Comparison of ENCODE assay signal across 20 cellular contexts in the genomic region with DNA sequence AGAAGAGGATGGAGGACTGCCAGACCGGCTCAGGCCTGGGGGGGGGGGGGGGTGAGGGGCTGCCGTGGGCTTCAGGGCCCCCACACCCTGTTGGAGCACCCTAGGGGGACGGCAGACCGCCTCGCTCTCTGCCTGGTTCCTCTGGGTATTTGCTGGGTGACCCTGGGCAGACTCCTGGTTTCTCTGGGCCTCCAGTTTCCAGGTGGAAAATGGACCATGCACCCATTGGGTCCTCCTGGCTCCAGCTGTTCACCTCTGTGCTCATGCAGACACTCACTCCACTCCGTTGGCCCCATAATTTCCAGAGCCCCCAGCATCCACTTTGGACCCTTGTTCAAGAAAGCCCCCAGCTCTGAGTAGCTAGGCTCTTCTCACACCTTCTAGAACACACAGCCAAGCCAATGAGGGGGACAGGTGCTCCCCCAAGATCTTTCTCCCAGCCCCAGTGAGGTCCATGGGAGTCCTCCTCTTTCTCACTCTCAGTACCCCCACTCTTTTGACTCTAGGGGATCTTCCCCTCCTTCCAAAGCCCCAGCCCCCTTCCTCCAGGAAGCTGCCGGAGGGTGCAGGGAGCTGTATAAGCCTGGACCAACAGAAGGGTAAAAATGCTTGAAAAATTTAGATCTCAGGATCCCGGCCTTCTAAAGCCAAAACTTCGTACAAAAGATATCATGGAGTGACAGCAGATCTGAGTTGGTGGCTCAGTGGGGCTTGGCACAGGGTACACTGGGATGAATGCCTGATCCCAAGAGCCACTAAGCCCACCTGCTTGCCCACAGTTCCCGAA.
DNase-seq lines count a peak whose midpoint lies in the region; ATAC-seq and TF ChIP-seq lines count a peak whose summit lies in the region.
"Had no signal": no experiment of that assay in that cellular context is flagged by ENCODE, and none has a peak within 500 bp of the region (broad histone marks: within the 10 kb centered on the region; RNA-seq: fewer than 3 reads in every experiment).

No MANE protein-coding gene starts in this region.

- H3K27ac Mint-ChIP-seq in natural killer cell (no peak overlapping the region), neural crest cell (ENCODE audit: unreplicated experiment) (no peak overlapping the region)
- no peak overlapping the region for H3K27ac Mint-ChIP-seq in natural killer cell treated with Interleukin-12 subunit alpha and Interleukin-12 subunit beta and Interleukin-15 and Interleukin-18, amount 100 ng/mL, for 72 hours
- H3K27ac Mint-ChIP-seq: activated CD4-positive, alpha-beta T cell treated with anti-CD3 and anti-CD28 coated beads, Interleukin-2, amount 10 ng/mL, durations not matched to agents 24 days and 14 days; CD8-positive, alpha-beta T cell had no signal

- intact Hi-C loops in natural killer cell (cut with micrococcal nuclease): no loop called here

- H3K36me3 Mint-ChIP-seq in natural killer cell: no peaks in the 10 kb centered on the region
- no peaks in the 10 kb centered on the region for H3K36me3 Mint-ChIP-seq in natural killer cell treated with Interleukin-12 subunit alpha and Interleukin-12 subunit beta and Interleukin-15 and Interleukin-18, amount 100 ng/mL, for 72 hours
- no peaks in the 10 kb centered on the region for H3K36me3 Mint-ChIP-seq in neural crest cell (ENCODE audit: low read depth)
- H3K36me3 Mint-ChIP-seq: CD8-positive, alpha-beta T cell had no signal

- no peak overlapping the region for H3K9ac ChIP-seq in iPS-15b (ENCODE audit: low read depth, low read length)

- no peaks in the 10 kb centered on the region for H3K9me3 Mint-ChIP-seq in natural killer cell
- H3K9me3 Mint-ChIP-seq in natural killer cell treated with Interleukin-12 subunit alpha and Interleukin-12 subunit beta and Interleukin-15 and Interleukin-18, amount 100 ng/mL, for 72 hours: no peaks in the 10 kb centered on the region
- peaks cover 2% of the 10 kb centered on the region for H3K9me3 Mint-ChIP-seq in neural crest cell
- H3K9me3 Mint-ChIP-seq: activated CD4-positive, alpha-beta T cell treated with anti-CD3 and anti-CD28 coated beads, Interleukin-2, amount 10 ng/mL, durations not matched to agents 24 days and 14 days had no signal

- H3K4me3 ChIP-seq in iPS-15b (ENCODE audit: low read depth, low read length): peak overlapping the region; percentile 52
- H3K4me3 ChIP-seq: ovary had no signal

- H3K9me3 ChIP-seq in iPS-15b (ENCODE audit: control insufficient read depth, insufficient read depth, low read length): no peaks in the 10 kb centered on the region
- H3K9me3 ChIP-seq: ovary, thoracic aorta had no signal

- no peak for DNase-seq in natural killer cell
- no peak for DNase-seq in natural killer cell treated with Interleukin-12 subunit alpha and Interleukin-12 subunit beta and Interleukin-15 and Interleukin-18, amount 100 ng/mL, for 72 hours (ENCODE audit: low spot score)
- no peak for DNase-seq in neural crest cell (ENCODE audit: low read depth, low spot score)
- no peak for DNase-seq in activated effector memory CD4-positive, alpha-beta T cell treated with Interleukin-2 at 50 U/mL for 16 hours
- DNase-seq: activated CD4-positive, alpha-beta T cell treated with anti-CD3 and anti-CD28 coated beads, Interleukin-2, amount 10 ng/mL, durations not matched to agents 24 days and 14 days; activated naive CD4-positive, alpha-beta T cell; GOT3; kidney glomerular epithelial cell; midbrain; NCI-H187 treated with DMSO at 0.1 percent for 48 hours; NCI-H446 treated with DMSO at 0.1 percent for 48 hours; stimulated activated CD4-positive, alpha-beta T cell treated with anti-CD3 and anti-CD28 coated beads, Interleukin-4, amount 100 ng/mL, for 24 hours; SW 1271 had no signal

- H3K4me3 Mint-ChIP-seq in natural killer cell (peak overlapping the region; percentile 43), neural crest cell (peak overlapping the region; percentile 63)
- H3K4me3 Mint-ChIP-seq in natural killer cell treated with Interleukin-12 subunit alpha and Interleukin-12 subunit beta and Interleukin-15 and Interleukin-18, amount 100 ng/mL, for 72 hours: no peak overlapping the region
- H3K4me3 Mint-ChIP-seq: activated CD4-positive, alpha-beta T cell treated with anti-CD3 and anti-CD28 coated beads, Interleukin-2, amount 10 ng/mL, durations not matched to agents 24 days and 14 days; CD8-positive, alpha-beta T cell had no signal

- H3K27me3 ChIP-seq in iPS-15b (ENCODE audit: control insufficient read depth, insufficient read depth, low read length): peaks cover 22% of the 10 kb centered on the region
- H3K27me3 ChIP-seq: ovary had no signal

- ATAC-seq in natural killer cell (no peak), GM19023 (IDR thresholded peaks at IDR 0.05; ENCODE audit: unreplicated experiment) (no peak), GM19328 (IDR thresholded peaks at IDR 0.05; ENCODE audit: unreplicated experiment) (no peak), HG03354 (IDR thresholded peaks at IDR 0.05; ENCODE audit: poor library complexity, severe bottlenecking, unreplicated experiment) (no peak)
- ATAC-seq in natural killer cell treated with Interleukin-12 subunit alpha and Interleukin-12 subunit beta and Interleukin-15 and Interleukin-18, amount 100 ng/mL, for 72 hours: no peak
- ATAC-seq: CD8-positive, alpha-beta T cell had no signal

- H3K27me3 Mint-ChIP-seq in natural killer cell (ENCODE audit: low read depth in 2 of 2) (peaks cover 43% of the 10 kb centered on the region in 2 donors), neural crest cell (ENCODE audit: low read depth) (peaks cover 58% of the 10 kb centered on the region)
- peaks cover 39 to 44% of the 10 kb centered on the region in 2 donors for H3K27me3 Mint-ChIP-seq in natural killer cell treated with Interleukin-12 subunit alpha and Interleukin-12 subunit beta and Interleukin-15 and Interleukin-18, amount 100 ng/mL, for 72 hours

- H3K4me1 ChIP-seq in iPS-15b (ENCODE audit: control insufficient read depth, insufficient read depth, low read length): peaks cover 2% of the 10 kb centered on the region

- H3K4me1 Mint-ChIP-seq in natural killer cell (peaks cover 7 to 30% of the 10 kb centered on the region in 2 donors), neural crest cell (peaks cover 17% of the 10 kb centered on the region)
- peaks cover 0 to 12% of the 10 kb centered on the region in 2 donors for H3K4me1 Mint-ChIP-seq in natural killer cell treated with Interleukin-12 subunit alpha and Interleukin-12 subunit beta and Interleukin-15 and Interleukin-18, amount 100 ng/mL, for 72 hours (ENCODE audit: low read depth in 2 of 2)

- TF ChIP-seq CTCF in natural killer cell (IDR thresholded peaks at IDR 0.05): no peak
- no peak for TF ChIP-seq CTCF in neural crest cell (conservative IDR thresholded peaks at IDR 0.05)

- H3K36me3 ChIP-seq in iPS-15b (ENCODE audit: control insufficient read depth, insufficient read depth, low read length): no peaks in the 10 kb centered on the region
- H3K36me3 ChIP-seq: ovary, thoracic aorta had no signal
